ENCODE assay signal across 7 cellular contexts in the genomic region with DNA sequence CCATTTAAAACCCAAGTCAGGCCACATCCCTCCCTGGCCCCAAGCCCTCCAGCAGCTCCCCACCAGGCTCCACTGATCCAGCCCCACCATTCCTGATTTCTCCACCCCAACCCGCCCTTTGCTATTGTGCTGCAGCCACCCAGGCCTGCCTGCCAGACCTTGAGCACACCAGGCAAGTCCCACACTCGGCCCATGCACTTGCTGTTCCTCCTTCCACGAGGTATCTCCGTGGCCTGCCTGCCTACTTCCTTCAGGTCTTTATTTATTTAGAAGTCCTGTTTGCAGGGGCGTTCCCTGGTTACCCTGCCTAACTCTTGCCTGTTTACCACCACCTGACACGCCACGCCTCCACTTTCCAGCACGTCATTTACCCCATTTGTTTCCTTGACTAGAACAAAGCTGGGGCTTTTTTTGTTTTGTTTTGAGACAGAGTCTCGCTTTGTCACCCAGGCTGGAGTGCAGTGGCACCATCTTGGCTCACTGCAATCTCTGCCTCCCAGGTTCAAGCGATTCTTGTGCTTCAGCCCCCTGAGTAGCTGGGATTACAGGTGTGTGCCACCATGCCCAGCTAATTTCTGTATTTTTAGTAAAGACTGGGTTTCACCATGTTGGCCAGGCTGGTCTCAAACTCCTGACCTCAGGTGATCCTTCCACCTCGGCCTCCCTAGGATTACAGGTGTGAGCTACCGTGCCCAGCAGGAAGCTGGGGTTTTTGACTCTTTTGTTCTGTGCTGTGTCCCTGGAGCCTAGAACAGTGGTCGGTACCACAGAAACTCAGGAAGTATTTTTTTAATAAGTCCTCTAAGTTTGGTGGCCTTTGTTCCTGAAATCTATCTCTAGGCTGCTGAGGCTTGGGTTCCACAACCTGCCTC. TPM values are rescaled to one million over a fixed set of nuclear protein-coding genes. Genes with fewer than 3 reads are reported as not detected.
DNase-seq lines count a peak whose midpoint lies in the region; ATAC-seq and TF ChIP-seq lines count a peak whose summit lies in the region.

No MANE protein-coding gene starts in this region.

- no peak for TF ChIP-seq POLR2A in lower leg skin (IDR thresholded peaks at IDR 0.05)

- no peaks in the 10 kb centered on the region for H3K27me3 ChIP-seq in GM23338 (ENCODE audit: insufficient read depth)

- peaks cover 28% of the 10 kb centered on the region for H4K20me1 ChIP-seq in GM23338 (replicated peaks; ENCODE audit: insufficient read depth)

- H3K27me3 Mint-ChIP-seq in GM23338 (ENCODE audit: insufficient read depth, low read depth, poor library complexity), result peaks cover 10% of the 10 kb centered on the region
- H3K27me3 Mint-ChIP-seq in activated T-helper 2 cell treated with anti-CD3 and anti-CD28 coated beads, Interferon-gamma antibody, Interleukin-2, Interleukin-4, amounts not matched to agents 10 μg/mL and 5 μg/mL and 100 μg/mL, durations not matched to agents 14 hours and 24 hours and 36 hours (ENCODE audit: low read depth), result no peaks in the 10 kb centered on the region

- no peak overlapping the region for H3K4me2 ChIP-seq in GM23338

- H3K27ac Mint-ChIP-seq in GM23338, result peak overlapping the region; percentile 71
- peak overlapping the region; percentile 100 for H3K27ac Mint-ChIP-seq in activated T-helper 2 cell treated with anti-CD3 and anti-CD28 coated beads, Interferon-gamma antibody, Interleukin-2, Interleukin-4, amounts not matched to agents 10 μg/mL and 5 μg/mL and 100 μg/mL, durations not matched to agents 14 hours and 24 hours and 36 hours

- H2AFZ ChIP-seq in GM23338, result no peak overlapping the region

- peaks cover 80% of the 10 kb centered on the region for H3K36me3 Mint-ChIP-seq in GM23338 (ENCODE audit: low read depth)
- peaks cover 62% of the 10 kb centered on the region for H3K36me3 Mint-ChIP-seq in activated T-helper 2 cell treated with anti-CD3 and anti-CD28 coated beads, Interferon-gamma antibody, Interleukin-2, Interleukin-4, amounts not matched to agents 10 μg/mL and 5 μg/mL and 100 μg/mL, durations not matched to agents 14 hours and 24 hours and 36 hours (ENCODE audit: low read depth)

- no peaks in the 10 kb centered on the region for H3K9me3 Mint-ChIP-seq in GM23338
- no peaks in the 10 kb centered on the region for H3K9me3 Mint-ChIP-seq in activated T-helper 2 cell treated with anti-CD3 and anti-CD28 coated beads, Interferon-gamma antibody, Interleukin-2, Interleukin-4, amounts not matched to agents 10 μg/mL and 5 μg/mL and 100 μg/mL, durations not matched to agents 14 hours and 24 hours and 36 hours

- 0 out of 2 replicates have a peak overlapping the region, but pooled peaks have one; percentile 66 for H3K27ac ChIP-seq in GM23338 (ENCODE audit: low read depth)

- 70 to 79% methylated on average over 13 of the region's 13 CpGs for WGBS in lower leg skin, 2 donors

- H3K4me3 Mint-ChIP-seq in GM23338, result no peak overlapping the region
- H3K4me3 Mint-ChIP-seq in activated T-helper 2 cell treated with anti-CD3 and anti-CD28 coated beads, Interferon-gamma antibody, Interleukin-2, Interleukin-4, amounts not matched to agents 10 μg/mL and 5 μg/mL and 100 μg/mL, durations not matched to agents 14 hours and 24 hours and 36 hours (ENCODE audit: low read depth), result peak overlapping the region; percentile 87

- no peak overlapping the region for H3K4me3 ChIP-seq in GM23338
- H3K4me3 ChIP-seq in lower leg skin (ENCODE audit: low read depth, poor library complexity, severe bottlenecking), result no peak overlapping the region

- DNase-seq in GM23338 (ENCODE audit: low spot score) (peak; percentile 34), NCI-H69 (lab: John Stamatoyannopoulos, UW) (peak; percentile 78), lower leg skin (ENCODE audit: low spot score in 2 of 2) (peak; percentile 62 to 90), SKM-1 (lab: John Stamatoyannopoulos, UW; ENCODE audit: unreplicated experiment) (no peak)
- peak; percentile 92 for DNase-seq in activated T-helper 2 cell treated with anti-CD3 and anti-CD28 coated beads, Interferon-gamma antibody, Interleukin-2, Interleukin-4, amounts not matched to agents 10 μg/mL and 5 μg/mL and 100 μg/mL, durations not matched to agents 14 hours and 24 hours and 36 hours (ENCODE audit: low spot score)
- DNase-seq in stimulated activated CD8-positive, alpha-beta memory T cell treated with anti-CD3 and anti-CD28 coated beads, Interleukin-4, amount 100 ng/mL, for 4 hours (ENCODE audit: low read depth in 2 of 2, low spot score in 1 of 2), result peak; percentile 87 to 90

- TF ChIP-seq CTCF in GM23338 (conservative IDR thresholded peaks at IDR 0.05; ENCODE audit: low read depth in 2 of 2) (no peak), lower leg skin (IDR thresholded peaks at IDR 0.05) (no peak)

- H3K4me1 ChIP-seq in GM23338 (ENCODE audit: insufficient read depth), result peaks cover 15% of the 10 kb centered on the region

- no peaks in the 10 kb centered on the region for H3K9me2 ChIP-seq in GM23338 (ENCODE audit: insufficient read depth)

- ATAC-seq in GM18517 (IDR thresholded peaks at IDR 0.05; ENCODE audit: unreplicated experiment), result peak; percentile 65
- peak; percentile 12; the same call in 2 of the 3 replicates for ATAC-seq in GM23338

- intact Hi-C loops in activated T-helper 2 cell treated with anti-CD3 and anti-CD28 coated beads, Interferon-gamma antibody, Interleukin-2, Interleukin-4, amounts not matched to agents 10 μg/mL and 5 μg/mL and 100 μg/mL, durations not matched to agents 14 hours and 24 hours and 36 hours (cut with micrococcal nuclease), result loop anchor here (1.0 to 2.0 kb wide), 8 partner anchors 13 to 493 kb away; partner anchors contain the start of genes CCDC134, SNU13, SREBF2 and TNFRSF13C
- intact Hi-C loops in lower leg skin (cut with DNase I; ENCODE audit: low total_unique reads), result loop anchor here (10.0 kb wide), 2 partner anchors 115 to 245 kb away; partner anchors contain the start of gene MEI1

- H3K79me2 ChIP-seq in GM23338 (replicated peaks; ENCODE audit: insufficient read depth), result peaks cover 3% of the 10 kb centered on the region

- peaks cover 13% of the 10 kb centered on the region for H3K4me1 Mint-ChIP-seq in GM23338
- peaks cover 42% of the 10 kb centered on the region for H3K4me1 Mint-ChIP-seq in activated T-helper 2 cell treated with anti-CD3 and anti-CD28 coated beads, Interferon-gamma antibody, Interleukin-2, Interleukin-4, amounts not matched to agents 10 μg/mL and 5 μg/mL and 100 μg/mL, durations not matched to agents 14 hours and 24 hours and 36 hours (ENCODE audit: low read depth)

- H3K36me3 ChIP-seq in GM23338 (ENCODE audit: insufficient read depth), result peaks cover 14% of the 10 kb centered on the region; the same call in 1 of the 2 replicates

- peaks cover 36% of the 10 kb centered on the region for H3F3A ChIP-seq in GM23338 (replicated peaks; ENCODE audit: low read depth)

TF ChIP-seq in GM23338, 12 proteins besides CTCF, POLR2A, EP300 and RAD21 (continues in another document):
- TF ChIP-seq CREB1 (CRISPR knock-in tag; IDR thresholded peaks at IDR 0.05; ENCODE audit: low read depth) (no peak), ZNF114 (CRISPR knock-in tag; IDR thresholded peaks at IDR 0.05) (no peak), JUNB (IDR thresholded peaks at IDR 0.05; ENCODE audit: unreplicated experiment) (no peak), NANOG (IDR thresholded peaks at IDR 0.05; ENCODE audit: borderline replicate concordance) (no peak)

RNA-seq across cellular contexts. Expression of gene CENPM, which starts 6.7 kb away (rescaled TPM):
- total RNA-seq in GM23338 (2014; rRNA removed; shearing (Covaris generic)), result 40.0 and 61.6 TPM in 2 replicates
- 50.0 and 51.1 TPM in 2 replicates for polyA plus RNA-seq in GM23338 (2016; fragmentation: Nextera tagmentation; extraction: Ambion mirVana)
- total RNA-seq in activated T-helper 2 cell treated with anti-CD3 and anti-CD28 coated beads, Interferon-gamma antibody, Interleukin-2, Interleukin-4, amounts not matched to agents 10 μg/mL and 5 μg/mL and 100 μg/mL, durations not matched to agents 14 hours and 24 hours and 36 hours, result 58.6 and 59.3 TPM in 2 replicates
- 10 to 100 TPM in 2 of 4 donors, 1 to 10 TPM in 2; 5.9 to 20.2 (median 9.1) TPM for total RNA-seq in lower leg skin

RNA-seq across cellular contexts. Expression of gene TNFRSF13C, which starts 13.6 kb away (rescaled TPM):
- total RNA-seq in GM23338 (2014; rRNA removed; shearing (Covaris generic)), result 0.97 and 1.7 TPM in 2 replicates
- 0.75 and 1.0 TPM in 2 replicates for polyA plus RNA-seq in GM23338 (2016; fragmentation: Nextera tagmentation; extraction: Ambion mirVana)
- total RNA-seq in activated T-helper 2 cell treated with anti-CD3 and anti-CD28 coated beads, Interferon-gamma antibody, Interleukin-2, Interleukin-4, amounts not matched to agents 10 μg/mL and 5 μg/mL and 100 μg/mL, durations not matched to agents 14 hours and 24 hours and 36 hours, result 2.7 and 3.1 TPM in 2 replicates
- total RNA-seq in lower leg skin, result 1 to 10 TPM; 1.6 to 2.9 (median 1.7) TPM

RNA-seq across cellular contexts. Expression of gene SHISA8, which starts 25.3 kb away (rescaled TPM):
- 0.62 and 5.1 TPM in 2 replicates for total RNA-seq in GM23338 (2014; rRNA removed; shearing (Covaris generic))
- 0.21 TPM in 1 of 2 replicates, not detected in the other for polyA plus RNA-seq in GM23338 (2016; fragmentation: Nextera tagmentation; extraction: Ambion mirVana)
- 1.0 and 1.7 TPM in 2 replicates for total RNA-seq in activated T-helper 2 cell treated with anti-CD3 and anti-CD28 coated beads, Interferon-gamma antibody, Interleukin-2, Interleukin-4, amounts not matched to agents 10 μg/mL and 5 μg/mL and 100 μg/mL, durations not matched to agents 14 hours and 24 hours and 36 hours
- 1 to 10 TPM in 2 of 4 donors, under 1 TPM in 2; 0.46 to 2.0 (median 1.0) TPM for total RNA-seq in lower leg skin

RNA-seq across cellular contexts. Expression of gene SEPTIN3, which starts 29.0 kb away (rescaled TPM):
- total RNA-seq in GM23338 (2014; rRNA removed; shearing (Covaris generic)), result 28.4 and 30.7 TPM in 2 replicates
- polyA plus RNA-seq in GM23338 (2016; fragmentation: Nextera tagmentation; extraction: Ambion mirVana), result 16.4 and 19.4 TPM in 2 replicates
- 7.1 and 8.5 TPM in 2 replicates for total RNA-seq in activated T-helper 2 cell treated with anti-CD3 and anti-CD28 coated beads, Interferon-gamma antibody, Interleukin-2, Interleukin-4, amounts not matched to agents 10 μg/mL and 5 μg/mL and 100 μg/mL, durations not matched to agents 14 hours and 24 hours and 36 hours
- total RNA-seq in lower leg skin, result 1 to 10 TPM in 2 of 4 donors, under 1 TPM in 2; 0.76 to 1.2 (median 0.96) TPM
